ENCODE assay signal across 21 cellular contexts in the genomic region with DNA sequence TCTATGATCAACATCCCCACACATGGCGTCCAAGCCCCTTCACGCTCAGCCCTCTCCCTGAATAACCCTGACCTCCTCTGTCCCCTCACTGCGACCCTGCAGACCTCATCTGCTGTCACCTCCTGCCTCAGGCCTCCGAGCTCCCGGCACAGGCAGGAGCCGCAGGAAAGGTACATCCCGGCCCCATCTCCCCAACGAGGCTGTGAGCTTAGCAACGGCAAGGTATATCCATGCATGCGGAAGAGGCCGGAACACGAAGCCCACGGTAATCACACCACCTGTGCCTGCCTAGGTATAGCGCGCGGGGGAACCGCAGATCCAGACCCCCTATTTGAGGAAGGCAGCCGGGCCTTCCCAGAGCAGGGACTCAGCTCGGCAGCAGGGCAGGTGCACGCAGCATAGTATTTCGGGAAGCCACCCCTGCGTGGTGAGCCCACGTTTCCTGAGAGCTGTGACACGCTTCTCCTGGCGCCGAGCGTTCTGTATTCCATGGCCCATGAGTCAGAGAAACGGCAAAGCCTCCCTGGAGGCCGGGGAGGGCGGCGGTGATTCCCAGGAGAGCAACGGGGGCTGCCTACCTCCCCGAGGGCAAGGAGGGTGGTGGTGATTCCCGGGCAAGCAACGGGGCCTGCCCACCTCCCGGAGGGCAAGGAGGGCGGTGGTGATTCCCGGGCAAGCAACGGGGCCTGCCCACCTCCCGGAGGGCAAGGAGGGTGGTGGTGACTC. TPM values are rescaled to one million over a fixed set of nuclear protein-coding genes. Genes with fewer than 3 reads are reported as not detected.
DNase-seq lines count a peak whose midpoint lies in the region; ATAC-seq and TF ChIP-seq lines count a peak whose summit lies in the region.
"Had no signal": no experiment of that assay in that cellular context is flagged by ENCODE, and none has a peak within 500 bp of the region (broad histone marks: within the 10 kb centered on the region; RNA-seq: fewer than 3 reads in every experiment).

No MANE protein-coding gene starts in this region.

- no peaks in the 10 kb centered on the region for H3F3A ChIP-seq in neural progenitor cell (ENCODE audit: low read depth)

- peaks cover 2% of the 10 kb centered on the region for H3K9me3 Mint-ChIP-seq in neural progenitor cell
- H3K9me3 Mint-ChIP-seq: CD8-positive, alpha-beta T cell had no signal

- no peaks in the 10 kb centered on the region for H3K36me3 ChIP-seq in neural progenitor cell
- H3K36me3 ChIP-seq: BE2C had no signal

- H3K27me3 ChIP-seq in neural progenitor cell = no peaks in the 10 kb centered on the region
- H3K27me3 ChIP-seq: BE2C had no signal

- H3K27ac ChIP-seq in caudate nucleus (ENCODE audit: low read depth, low read length) (no peak overlapping the region), neural progenitor cell (no peak overlapping the region)

- no peak for ATAC-seq in HG03378 (IDR thresholded peaks at IDR 0.05; ENCODE audit: unreplicated experiment)
- no peak for ATAC-seq in GM19324 (IDR thresholded peaks at IDR 0.05; ENCODE audit: low FRiP score, unreplicated experiment)
- ATAC-seq: CD8-positive, alpha-beta T cell had no signal

- H3K4me1 ChIP-seq in neural progenitor cell = no peaks in the 10 kb centered on the region
- H3K4me1 ChIP-seq: BE2C had no signal

- no peak overlapping the region for H2AFZ ChIP-seq in neural progenitor cell (replicated peaks)

- no peak overlapping the region for H3K4me3 ChIP-seq in neural progenitor cell

- H3K4me1 Mint-ChIP-seq in neural progenitor cell = no peaks in the 10 kb centered on the region

- H3K9me3 ChIP-seq in neural progenitor cell (ENCODE audit: low read depth) = no peaks in the 10 kb centered on the region
- H3K9me3 ChIP-seq: BE2C had no signal

- H3K27me3 Mint-ChIP-seq in neural progenitor cell (ENCODE audit: insufficient read depth, low read depth) = peaks cover 5% of the 10 kb centered on the region

- no peaks in the 10 kb centered on the region for H4K20me1 ChIP-seq in neural progenitor cell (ENCODE audit: low read depth)

- no peak overlapping the region for H3K9ac ChIP-seq in neural progenitor cell

- peaks cover 16% of the 10 kb centered on the region for H3K36me3 Mint-ChIP-seq in neural progenitor cell

- H3K4me2 ChIP-seq in neural progenitor cell = no peak overlapping the region

- no peak overlapping the region for H3K4me3 Mint-ChIP-seq in neural progenitor cell
- H3K4me3 Mint-ChIP-seq: CD8-positive, alpha-beta T cell had no signal

- no peak for TF ChIP-seq CTCF in neural progenitor cell (IDR thresholded peaks at IDR 0.05)

- no peaks in the 10 kb centered on the region for H3K79me2 ChIP-seq in neural progenitor cell (ENCODE audit: low read depth)

- H3K27ac Mint-ChIP-seq in neural progenitor cell = peak overlapping the region; percentile 60
- H3K27ac Mint-ChIP-seq: CD8-positive, alpha-beta T cell had no signal

- DNase-seq in Ammon's horn (ENCODE audit: low spot score) (peak; percentile 50), caudate nucleus (lab: John Stamatoyannopoulos, UW) (peak in 45 of 61 donors; percentile 7 to 91 (median 59)), neural progenitor cell (ENCODE audit: low spot score) (no peak), putamen (ENCODE audit: low spot score) (peak; percentile 69), activated T-cell treated with anti-CD3 and anti-CD28 coated beads for 4 hours (no peak), SW480 (ENCODE audit: low spot score) (no peak)
- DNase-seq: 8988T; BE2C; Calu3; CD8-positive, alpha-beta T cell; DMS53; EL; KG1; NCI-H1417; NCI-H187; NCI-H2107; NCI-H510A; NCI-H774; Right ventricle myocardium superior had no signal

RNA-seq across cellular contexts. Expression of gene DNAAF5, which starts 50.1 kb away (rescaled TPM):
- total RNA-seq in neural progenitor cell (ENCODE audit: low replicate concordance) = 23.5 and 45.2 TPM in 2 replicates

RNA-seq across cellular contexts. Expression of gene PRKAR1B, which starts 50.7 kb away (rescaled TPM):
- 11.8 and 15.6 TPM in 2 replicates for total RNA-seq in neural progenitor cell (ENCODE audit: low replicate concordance)

Comparison
In these comparisons a context has a peak if more than half of its experiments do, and no peak if none do; other contexts are left out.
1. DNase-seq: peak in Ammon's horn (single experiment), caudate nucleus (45 of 61) and putamen (single experiment); none in neural progenitor cell (single experiment), activated T-cell treated with anti-CD3 and anti-CD28 coated beads for 4 hours (single experiment) and SW480 (single experiment).